In the genomic region with DNA sequence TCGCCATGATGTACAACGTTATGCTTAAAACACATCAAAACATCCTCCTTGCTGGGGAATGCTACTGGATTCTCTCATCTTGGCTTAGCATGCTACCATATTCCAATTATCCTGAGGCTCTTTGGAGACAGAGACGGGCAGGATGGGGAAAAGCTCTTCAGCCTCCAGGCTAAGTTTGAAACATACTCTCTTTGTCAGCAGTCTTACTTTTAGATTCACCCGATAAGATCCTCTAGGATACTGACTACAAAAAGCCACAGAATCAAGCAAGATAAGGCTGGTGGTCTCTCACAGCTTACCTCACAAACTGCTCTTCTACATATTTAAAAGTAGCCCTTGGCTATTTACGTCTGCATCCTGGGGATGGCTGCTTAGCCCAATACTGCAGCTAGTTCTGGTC, we compare ENCODE assay signal across 1 cellular context.
TF ChIP-seq lines count a peak whose summit lies in the region.

No MANE protein-coding gene starts in this region.

TF ChIP-seq in GM23338, 12 proteins besides CTCF, POLR2A, EP300 and RAD21 (continued from another document):
- TF ChIP-seq, protein P1, sequence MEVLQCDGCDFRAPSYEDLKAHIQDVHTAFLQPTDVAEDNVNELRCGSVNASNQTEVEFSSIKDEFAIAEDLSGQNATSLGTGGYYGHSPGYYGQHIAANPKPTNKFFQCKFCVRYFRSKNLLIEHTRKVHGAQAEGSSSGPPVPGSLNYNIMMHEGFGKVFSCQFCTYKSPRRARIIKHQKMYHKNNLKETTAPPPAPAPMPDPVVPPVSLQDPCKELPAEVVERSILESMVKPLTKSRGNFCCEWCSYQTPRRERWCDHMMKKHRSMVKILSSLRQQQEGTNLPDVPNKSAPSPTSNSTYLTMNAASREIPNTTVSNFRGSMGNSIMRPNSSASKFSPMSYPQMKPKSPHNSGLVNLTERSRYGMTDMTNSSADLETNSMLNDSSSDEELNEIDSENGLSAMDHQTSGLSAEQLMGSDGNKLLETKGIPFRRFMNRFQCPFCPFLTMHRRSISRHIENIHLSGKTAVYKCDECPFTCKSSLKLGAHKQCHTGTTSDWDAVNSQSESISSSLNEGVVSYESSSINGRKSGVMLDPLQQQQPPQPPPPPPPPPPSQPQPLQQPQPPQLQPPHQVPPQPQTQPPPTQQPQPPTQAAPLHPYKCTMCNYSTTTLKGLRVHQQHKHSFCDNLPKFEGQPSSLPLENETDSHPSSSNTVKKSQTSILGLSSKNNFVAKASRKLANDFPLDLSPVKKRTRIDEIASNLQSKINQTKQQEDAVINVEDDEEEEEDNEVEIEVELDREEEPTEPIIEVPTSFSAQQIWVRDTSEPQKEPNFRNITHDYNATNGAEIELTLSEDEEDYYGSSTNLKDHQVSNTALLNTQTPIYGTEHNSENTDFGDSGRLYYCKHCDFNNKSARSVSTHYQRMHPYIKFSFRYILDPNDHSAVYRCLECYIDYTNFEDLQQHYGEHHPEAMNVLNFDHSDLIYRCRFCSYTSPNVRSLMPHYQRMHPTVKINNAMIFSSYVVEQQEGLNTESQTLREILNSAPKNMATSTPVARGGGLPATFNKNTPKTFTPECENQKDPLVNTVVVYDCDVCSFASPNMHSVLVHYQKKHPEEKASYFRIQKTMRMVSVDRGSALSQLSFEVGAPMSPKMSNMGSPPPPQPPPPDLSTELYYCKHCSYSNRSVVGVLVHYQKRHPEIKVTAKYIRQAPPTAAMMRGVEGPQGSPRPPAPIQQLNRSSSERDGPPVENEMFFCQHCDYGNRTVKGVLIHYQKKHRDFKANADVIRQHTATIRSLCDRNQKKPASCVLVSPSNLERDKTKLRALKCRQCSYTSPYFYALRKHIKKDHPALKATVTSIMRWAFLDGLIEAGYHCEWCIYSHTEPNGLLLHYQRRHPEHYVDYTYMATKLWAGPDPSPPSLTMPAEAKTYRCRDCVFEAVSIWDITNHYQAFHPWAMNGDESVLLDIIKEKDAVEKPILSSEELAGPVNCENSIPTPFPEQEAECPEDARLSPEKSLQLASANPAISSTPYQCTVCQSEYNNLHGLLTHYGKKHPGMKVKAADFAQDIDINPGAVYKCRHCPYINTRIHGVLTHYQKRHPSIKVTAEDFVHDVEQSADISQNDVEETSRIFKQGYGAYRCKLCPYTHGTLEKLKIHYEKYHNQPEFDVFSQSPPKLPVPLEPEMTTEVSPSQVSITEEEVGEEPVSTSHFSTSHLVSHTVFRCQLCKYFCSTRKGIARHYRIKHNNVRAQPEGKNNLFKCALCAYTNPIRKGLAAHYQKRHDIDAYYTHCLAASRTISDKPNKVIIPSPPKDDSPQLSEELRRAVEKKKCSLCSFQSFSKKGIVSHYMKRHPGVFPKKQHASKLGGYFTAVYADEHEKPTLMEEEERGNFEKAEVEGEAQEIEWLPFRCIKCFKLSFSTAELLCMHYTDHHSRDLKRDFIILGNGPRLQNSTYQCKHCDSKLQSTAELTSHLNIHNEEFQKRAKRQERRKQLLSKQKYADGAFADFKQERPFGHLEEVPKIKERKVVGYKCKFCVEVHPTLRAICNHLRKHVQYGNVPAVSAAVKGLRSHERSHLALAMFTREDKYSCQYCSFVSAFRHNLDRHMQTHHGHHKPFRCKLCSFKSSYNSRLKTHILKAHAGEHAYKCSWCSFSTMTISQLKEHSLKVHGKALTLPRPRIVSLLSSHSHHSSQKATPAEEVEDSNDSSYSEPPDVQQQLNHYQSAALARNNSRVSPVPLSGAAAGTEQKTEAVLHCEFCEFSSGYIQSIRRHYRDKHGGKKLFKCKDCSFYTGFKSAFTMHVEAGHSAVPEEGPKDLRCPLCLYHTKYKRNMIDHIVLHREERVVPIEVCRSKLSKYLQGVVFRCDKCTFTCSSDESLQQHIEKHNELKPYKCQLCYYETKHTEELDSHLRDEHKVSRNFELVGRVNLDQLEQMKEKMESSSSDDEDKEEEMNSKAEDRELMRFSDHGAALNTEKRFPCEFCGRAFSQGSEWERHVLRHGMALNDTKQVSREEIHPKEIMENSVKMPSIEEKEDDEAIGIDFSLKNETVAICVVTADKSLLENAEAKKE (CRISPR knock-in tag; IDR thresholded peaks at IDR 0.05), result no peak
- TF ChIP-seq NANOG (IDR thresholded peaks at IDR 0.05; ENCODE audit: borderline replicate concordance) (no peak), ZNF114 (CRISPR knock-in tag; IDR thresholded peaks at IDR 0.05) (no peak), STAT1 (IDR thresholded peaks at IDR 0.05; ENCODE audit: unreplicated experiment) (no peak), JUNB (IDR thresholded peaks at IDR 0.05; ENCODE audit: unreplicated experiment) (no peak), EZH2phosphoT487 (IDR thresholded peaks at IDR 0.05; ENCODE audit: unreplicated experiment) (no peak), REST (IDR thresholded peaks at IDR 0.05; ENCODE audit: unreplicated experiment) (no peak), EZH2 (IDR thresholded peaks at IDR 0.05; ENCODE audit: low read depth, unreplicated experiment) (no peak), POLR2AphosphoS5 (IDR thresholded peaks at IDR 0.05; ENCODE audit: low read depth) (no peak)
